In the genomic region with DNA sequence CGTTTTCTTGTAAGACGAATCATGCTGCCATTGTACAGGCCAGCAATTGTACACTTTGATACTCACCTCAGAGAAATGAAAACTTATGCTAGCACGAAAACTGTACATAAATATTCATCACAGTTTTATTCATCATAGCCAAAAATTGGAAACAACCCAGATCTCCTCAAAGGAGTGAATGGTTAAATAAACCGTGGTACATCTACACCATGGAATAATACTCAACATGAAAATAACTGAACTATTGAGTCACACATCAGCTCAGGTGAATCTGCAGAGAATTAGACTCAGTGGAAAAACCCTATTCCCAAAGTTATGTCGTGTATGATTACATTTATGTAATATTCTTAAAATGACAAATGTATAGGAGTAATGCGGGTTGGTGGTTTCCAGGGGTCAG, we compare ENCODE assay signal across 4 cellular contexts.
"Had no signal": no experiment of that assay in that cellular context is flagged by ENCODE, and none has a peak within 500 bp of the region (broad histone marks: within the 10 kb centered on the region; RNA-seq: fewer than 3 reads in every experiment).

No MANE protein-coding gene starts in this region.

- DNase-seq: H9, HCEC 1CT, IMR-90 had no signal

- H3K4me3 Mint-ChIP-seq: GM23338, H9 had no signal

- H3K27ac Mint-ChIP-seq: GM23338, H9 had no signal

- H3K4me3 ChIP-seq: GM23338 had no signal

- H3K4me1 Mint-ChIP-seq: GM23338 had no signal

- ATAC-seq: GM23338 had no signal
